21 cellular contexts compared by ENCODE assay signal in genomic region chr1:147214842-147215539, GRCh38. TPM values are rescaled to one million over a fixed set of nuclear protein-coding genes. Genes with fewer than 3 reads are reported as not detected.
DNase-seq lines count a peak whose midpoint lies in the region; TF ChIP-seq lines count a peak whose summit lies in the region.
"Had no signal": no experiment of that assay in that cellular context is flagged by ENCODE, and none has a peak within 500 bp of the region (broad histone marks: within the 10 kb centered on the region; RNA-seq: fewer than 3 reads in every experiment).

No MANE protein-coding gene starts in this region.

- DNase-seq in HT-29 (ENCODE audit: low spot score) (peak; percentile 11), adipocyte (ENCODE audit: low read depth) (peak; percentile 26), hepatic stellate cell (ENCODE audit: low spot score) (peak; percentile 16), transverse colon (no peak), NCI-H2196 treated with DMSO at 0.1 percent for 48 hours (lab: John Stamatoyannopoulos, UW; ENCODE audit: unreplicated experiment) (no peak), NCI-H2107 treated with DMSO at 0.1 percent for 48 hours (lab: John Stamatoyannopoulos, UW; ENCODE audit: unreplicated experiment) (no peak)
- no peak for DNase-seq in activated CD4-positive, CD25-positive, alpha-beta regulatory T cell treated with anti-CD3 and anti-CD28 coated beads, Interleukin-2, amount 50 U/mL, for 72 hours
- DNase-seq: activated CD8-positive, alpha-beta T cell treated with anti-CD3 and anti-CD28 coated beads for 36 hours; activated naive CD4-positive, alpha-beta T cell; activated T-cell treated with anti-CD3 and anti-CD28 coated beads, Interleukin-2, amount 50 U/mL, for 1 hour; AML-193; Caco-2; dorsolateral prefrontal cortex; foreskin keratinocyte; hypothalamus; islet precursor cell; NCI-H1105 treated with DMSO at 0.1 percent for 48 hours; NCI-H2081 treated with DMSO at 0.1 percent for 48 hours; stimulated activated naive CD4-positive, alpha-beta T cell had no signal

- H3K27me3 ChIP-seq in adipocyte (replicated peaks; ENCODE audit: control insufficient read depth, insufficient read depth, low read length) (no peaks in the 10 kb centered on the region), transverse colon (no peaks in the 10 kb centered on the region)
- H3K27me3 ChIP-seq: dorsolateral prefrontal cortex, foreskin keratinocyte had no signal

- TF ChIP-seq EP300 in transverse colon (IDR thresholded peaks at IDR 0.05; ENCODE audit: low read depth): no peak

- in situ Hi-C loops in transverse colon (cut with MboI; ENCODE audit: low pct_ligation_motif_present in 1 of 4, low pct_unique_long_range_greater_than_20kb in 1 of 4, low sequenced_read_pairs in 3 of 4): no loop called here

- TF ChIP-seq POLR2A in transverse colon (IDR thresholded peaks at IDR 0.05): no peak

- no peak overlapping the region for H3K9ac ChIP-seq in adipocyte (ENCODE audit: low read length)

- peak overlapping the region; percentile 21 to 62 (median 52) for H3K27ac ChIP-seq in transverse colon
- H3K27ac ChIP-seq: dorsolateral prefrontal cortex, foreskin keratinocyte had no signal

- H3K36me3 ChIP-seq in adipocyte (ENCODE audit: control insufficient read depth, insufficient read depth, low read length, severe bottlenecking) (no peaks in the 10 kb centered on the region), transverse colon (peaks cover 0 to 14% (median 0%) of the 10 kb centered on the region in 4 donors)

- no peak for TF ChIP-seq CTCF in transverse colon (IDR thresholded peaks at IDR 0.05)

- H3K4me3 ChIP-seq in adipocyte (ENCODE audit: low read length) (no peak overlapping the region), transverse colon (no peak overlapping the region)
- H3K4me3 ChIP-seq: dorsolateral prefrontal cortex, lung, smooth muscle cell had no signal

- H3K9me3 ChIP-seq in adipocyte (ENCODE audit: control insufficient read depth, low read length): no peaks in the 10 kb centered on the region
- no peaks in the 10 kb centered on the region for H3K9me3 ChIP-seq in transverse colon
- H3K9me3 ChIP-seq: Caco-2 had no signal

- H3K4me1 ChIP-seq in adipocyte (ENCODE audit: control insufficient read depth, insufficient read depth, low read length) (no peaks in the 10 kb centered on the region), transverse colon (peaks cover 0 to 46% (median 17%) of the 10 kb centered on the region in 4 donors)
- H3K4me1 ChIP-seq: foreskin keratinocyte had no signal

- intact Hi-C loops in transverse colon (cut with DNase I; ENCODE audit: low total_unique reads): no loop called here

RNA-seq across cellular contexts. Expression of gene FMO5, which starts 10.1 kb away (rescaled TPM):
- 1.4 TPM in 2 replicates for total RNA-seq in HT-29 (2014; rRNA removed; shearing (Covaris generic))
- total RNA-seq in transverse colon: 100 to 1,000 TPM in 1 of 4 donors, 10 to 100 TPM in 3; 57.6 to 145 (median 62.6) TPM

RNA-seq across cellular contexts. Expression of gene CHD1L, which starts 27.5 kb away (rescaled TPM):
- total RNA-seq in HT-29 (2014; rRNA removed; shearing (Covaris generic)): 17.6 and 19.8 TPM in 2 replicates
- 10 to 100 TPM; 27.1 to 32.9 (median 30.1) TPM for total RNA-seq in transverse colon

RNA-seq across cellular contexts. Expression of gene PRKAB2, which starts 42.7 kb away (rescaled TPM):
- 3.5 and 6.1 TPM in 2 replicates for total RNA-seq in HT-29 (2014; rRNA removed; shearing (Covaris generic))
- 10 to 100 TPM; 20.9 to 45.6 (median 27.3) TPM for total RNA-seq in transverse colon

Comparison
In these comparisons a context has a peak if more than half of its experiments do, and no peak if none do; other contexts are left out.
1. DNase-seq: peak in HT-29 (single experiment), adipocyte (single experiment) and hepatic stellate cell (single experiment); none in transverse colon (single experiment), NCI-H2196 treated with DMSO at 0.1 percent for 48 hours (single experiment), activated CD4-positive, CD25-positive, alpha-beta regulatory T cell treated with anti-CD3 and anti-CD28 coated beads, Interleukin-2, amount 50 U/mL, for 72 hours (single experiment) and NCI-H2107 treated with DMSO at 0.1 percent for 48 hours (single experiment).
2. RNA of gene FMO5, which starts 10.1 kb away (total RNA-seq): 57.6 to 145 TPM in transverse colon; 1.4 TPM in HT-29; every median in the first group is over 10 times any median in the second.